In genomic region chr5:64147849-64148441, GRCh38 we compare ENCODE assay signal across 8 cellular contexts. TPM values are rescaled to one million over a fixed set of nuclear protein-coding genes. Genes with fewer than 3 reads are reported as not detected.
DNase-seq lines count a peak whose midpoint lies in the region; ATAC-seq and TF ChIP-seq lines count a peak whose summit lies in the region.

No MANE protein-coding gene starts in this region.

- CTCF ChIA-PET in activated CD4-positive, alpha-beta T cell treated with anti-CD3 and anti-CD28 coated beads, Interleukin-2, amount 10 ng/mL, durations not matched to agents 7 days and 5 days (lab: Charles Lee), result no interaction called here

- H3K4me2 ChIP-seq in parathyroid adenoma (ENCODE audit: low read length), result no peak overlapping the region

- H3K27me3 ChIP-seq in foreskin keratinocyte (no peaks in the 10 kb centered on the region), parathyroid adenoma (ENCODE audit: control insufficient read depth, insufficient read depth, low read length) (no peaks in the 10 kb centered on the region)

- H3K27ac ChIP-seq in SK-N-MC (no peak overlapping the region), foreskin keratinocyte (no peak overlapping the region), parathyroid adenoma (no peak overlapping the region)

- H2AFZ ChIP-seq in parathyroid adenoma, result peak overlapping the region; percentile 71

- DNase-seq in activated CD4-positive, alpha-beta T cell treated with anti-CD3 and anti-CD28 coated beads, Interleukin-2, amount 50 U/mL, for 48 hours, result peak; percentile 7
- DNase-seq in activated CD4-positive, alpha-beta T cell treated with anti-CD3 and anti-CD28 coated beads, Interleukin-2, amount 10 ng/mL, durations not matched to agents 7 days and 5 days, result no peak
- DNase-seq in SK-N-MC (ENCODE audit: low read depth, low spot score) (peak; percentile 8), foreskin keratinocyte (no peak)
- DNase-seq in activated CD4-positive, CD25-positive, alpha-beta regulatory T cell (lab: John Stamatoyannopoulos, UW), result no peak

- no peaks in the 10 kb centered on the region for H3K9me3 ChIP-seq in SK-N-MC (ENCODE audit: low read depth, low read length)
- no peaks in the 10 kb centered on the region for H3K9me3 ChIP-seq in parathyroid adenoma (ENCODE audit: control insufficient read depth, low read length)

- no peaks in the 10 kb centered on the region for H3K9me3 Mint-ChIP-seq in activated CD4-positive, alpha-beta T cell treated with anti-CD3 and anti-CD28 coated beads, Interleukin-2, amount 10 ng/mL, durations not matched to agents 7 days and 5 days

- no peak overlapping the region for H3K4me3 Mint-ChIP-seq in activated CD4-positive, alpha-beta T cell treated with anti-CD3 and anti-CD28 coated beads, Interleukin-2, amount 10 ng/mL, durations not matched to agents 7 days and 5 days

- H3K27ac Mint-ChIP-seq in activated CD4-positive, alpha-beta T cell treated with anti-CD3 and anti-CD28 coated beads, Interleukin-2, amount 10 ng/mL, durations not matched to agents 7 days and 5 days, result no peak overlapping the region

- H3K4me1 ChIP-seq in foreskin keratinocyte (peaks cover 16% of the 10 kb centered on the region), parathyroid adenoma (peaks cover 8% of the 10 kb centered on the region)

- no peaks in the 10 kb centered on the region for H3K4me1 Mint-ChIP-seq in activated CD4-positive, alpha-beta T cell treated with anti-CD3 and anti-CD28 coated beads, Interleukin-2, amount 10 ng/mL, durations not matched to agents 7 days and 5 days

- no peak overlapping the region for H3K4me3 ChIP-seq in SK-N-MC
- no peak overlapping the region for H3K4me3 ChIP-seq in parathyroid adenoma (ENCODE audit: low read depth, low read length)

- no peaks in the 10 kb centered on the region for H3K27me3 Mint-ChIP-seq in activated CD4-positive, alpha-beta T cell treated with anti-CD3 and anti-CD28 coated beads, Interleukin-2, amount 10 ng/mL, durations not matched to agents 7 days and 5 days

- TF ChIP-seq CTCF in foreskin keratinocyte (conservative IDR thresholded peaks at IDR 0.05) (peak; percentile 96), parathyroid adenoma (IDR thresholded peaks at IDR 0.05) (peak; percentile 93)

- POLR2A ChIA-PET in activated CD4-positive, alpha-beta T cell treated with anti-CD3 and anti-CD28 coated beads, Interleukin-2, amount 10 ng/mL, durations not matched to agents 7 days and 5 days (lab: Charles Lee), result no interaction called here

- peaks cover 6% of the 10 kb centered on the region for H3K79me2 ChIP-seq in parathyroid adenoma

- H3K9ac ChIP-seq in SK-N-MC (ENCODE audit: insufficient read length) (no peak overlapping the region), parathyroid adenoma (no peak overlapping the region)

- peak; percentile 55 for ATAC-seq in HG03571 (IDR thresholded peaks at IDR 0.05; ENCODE audit: unreplicated experiment)
- peak; percentile 45 for ATAC-seq in foreskin keratinocyte
- no peak for ATAC-seq in HG03045 (IDR thresholded peaks at IDR 0.05; ENCODE audit: unreplicated experiment)

- H3K36me3 ChIP-seq in SK-N-MC (ENCODE audit: insufficient read depth, low read length) (no peaks in the 10 kb centered on the region), parathyroid adenoma (ENCODE audit: control insufficient read depth, insufficient read depth, low read length) (no peaks in the 10 kb centered on the region)

- H3K36me3 Mint-ChIP-seq in activated CD4-positive, alpha-beta T cell treated with anti-CD3 and anti-CD28 coated beads, Interleukin-2, amount 10 ng/mL, durations not matched to agents 7 days and 5 days (ENCODE audit: low read depth), result no peaks in the 10 kb centered on the region

RNA-seq across cellular contexts. Expression of gene RNF180, which starts 17.7 kb away (rescaled TPM):
- total RNA-seq in activated CD4-positive, alpha-beta T cell treated with anti-CD3 and anti-CD28 coated beads, Interleukin-2, amount 10 ng/mL, durations not matched to agents 7 days and 5 days, result not detected
- 5.7 and 5.9 TPM in 2 replicates for total RNA-seq in foreskin keratinocyte
- polyA plus RNA-seq in foreskin keratinocyte, result 0.82 and 1.0 TPM in 2 replicates

Comparison
In these comparisons a context has a peak if more than half of its experiments do, and no peak if none do; other contexts are left out.
1. DNase-seq: peak in activated CD4-positive, alpha-beta T cell treated with anti-CD3 and anti-CD28 coated beads, Interleukin-2, amount 50 U/mL, for 48 hours (2 of 2) and SK-N-MC (single experiment); none in activated CD4-positive, alpha-beta T cell treated with anti-CD3 and anti-CD28 coated beads, Interleukin-2, amount 10 ng/mL, durations not matched to agents 7 days and 5 days (single experiment), foreskin keratinocyte (0 of 2) and activated CD4-positive, CD25-positive, alpha-beta regulatory T cell (0 of 4).